ENCODE assay signal across 26 cellular contexts in genomic region chr12:103620395-103620794, GRCh38. TPM values are rescaled to one million over a fixed set of nuclear protein-coding genes. Genes with fewer than 3 reads are reported as not detected.
"Had no signal": no experiment of that assay in that cellular context is flagged by ENCODE, and none has a peak within 500 bp of the region (broad histone marks: within the 10 kb centered on the region; RNA-seq: fewer than 3 reads in every experiment).

No MANE protein-coding gene starts in this region.

- H3K27ac ChIP-seq: left lung, lower lobe of right lung, pancreas, prostate gland, sigmoid colon, spleen, suprapubic skin, thoracic aorta, tibial artery, upper lobe of right lung had no signal

- H3K27me3 ChIP-seq: left lung, pancreas, sigmoid colon, suprapubic skin, tibial artery, upper lobe of right lung had no signal

- H3K9me3 ChIP-seq: left lung, lower lobe of right lung, pancreas, prostate gland, sigmoid colon, spleen, suprapubic skin, thoracic aorta, tibial artery, upper lobe of right lung had no signal

- H3K4me1 ChIP-seq: left lung, lower lobe of right lung, pancreas, prostate gland, spleen, suprapubic skin, tibial artery, upper lobe of right lung had no signal

- H3K36me3 ChIP-seq: left lung, lower lobe of right lung, pancreas, prostate gland, sigmoid colon, suprapubic skin, thoracic aorta, tibial artery, upper lobe of right lung had no signal

- DNase-seq: hippocampal formation; kidney; left colon; left lung; lower lobe of right lung; mammary epithelial cell; mesenchymal stem cell; naive thymus-derived CD8-positive, alpha-beta T cell; nucleus accumbens; pancreas; posterior cingulate gyrus; retina; right cardiac atrium; sigmoid colon; small intestine; spleen; stimulated activated CD4-positive, alpha-beta T cell treated with anti-CD3 and anti-CD28 coated beads, Interleukin-4, amount 100 ng/mL, for 24 hours; stimulated activated naive CD4-positive, alpha-beta T cell; tibial artery; trophoblast cell; upper lobe of right lung had no signal

- H3K4me3 ChIP-seq: left lung, lower lobe of right lung, pancreas, prostate gland, sigmoid colon, spleen, suprapubic skin, thoracic aorta, tibial artery, upper lobe of right lung had no signal

RNA-seq across cellular contexts. Expression of gene STAB2, which starts 33.3 kb away (rescaled TPM):
- total RNA-seq: naive thymus-derived CD8-positive, alpha-beta T cell; neural crest cell; osteoblast; thoracic aorta had no signal
